In genomic region chr14:39069923-39070322, GRCh38 we compare ENCODE assay signal across 1 cellular context.
TF ChIP-seq lines count a peak whose summit lies in the region.

No MANE protein-coding gene starts in this region.

TF ChIP-seq in HepG2, 621 proteins besides CTCF, POLR2A, EP300 and RAD21 (continued from another document):
- TF ChIP-seq ZNF276 (CRISPR knock-in tag; IDR thresholded peaks at IDR 0.05; ENCODE audit: low read depth) (no peak), ZBED4 (CRISPR knock-in tag; IDR thresholded peaks at IDR 0.05; ENCODE audit: borderline replicate concordance) (no peak), ZNF790 (CRISPR knock-in tag; IDR thresholded peaks at IDR 0.05; ENCODE audit: borderline replicate concordance) (no peak), CEBPG (CRISPR knock-in tag; IDR thresholded peaks at IDR 0.05) (peak; percentile 52), SATB2 (CRISPR knock-in tag; IDR thresholded peaks at IDR 0.05) (no peak), ZBTB33 (CRISPR knock-in tag; IDR thresholded peaks at IDR 0.05) (peak; percentile 75; the same call in 1 of the 2 replicates), ZBTB4 (CRISPR knock-in tag; IDR thresholded peaks at IDR 0.05; ENCODE audit: borderline replicate concordance) (no peak), ZNF709 (CRISPR knock-in tag; IDR thresholded peaks at IDR 0.05) (no peak), SOX6 (IDR thresholded peaks at IDR 0.05) (no peak), SOX6 (CRISPR knock-in tag; IDR thresholded peaks at IDR 0.05) (no peak), ZNF770 (CRISPR knock-in tag; IDR thresholded peaks at IDR 0.05) (no peak; the same call in 1 of the 2 replicates), ZNF530 (CRISPR knock-in tag; IDR thresholded peaks at IDR 0.05; ENCODE audit: low read depth) (no peak), TARDBP (CRISPR knock-in tag; IDR thresholded peaks at IDR 0.05) (0 out of 2 replicates have a peak, but pooled peaks have one; percentile 28), RERE (CRISPR knock-in tag; IDR thresholded peaks at IDR 0.05; ENCODE audit: low read depth) (no peak), ZSCAN30 (CRISPR knock-in tag; IDR thresholded peaks at IDR 0.05) (no peak), NCOR1 (IDR thresholded peaks at IDR 0.05; ENCODE audit: borderline replicate concordance, low read length) (no peak)
